ENCODE assay signal across 16 cellular contexts in the genomic region with DNA sequence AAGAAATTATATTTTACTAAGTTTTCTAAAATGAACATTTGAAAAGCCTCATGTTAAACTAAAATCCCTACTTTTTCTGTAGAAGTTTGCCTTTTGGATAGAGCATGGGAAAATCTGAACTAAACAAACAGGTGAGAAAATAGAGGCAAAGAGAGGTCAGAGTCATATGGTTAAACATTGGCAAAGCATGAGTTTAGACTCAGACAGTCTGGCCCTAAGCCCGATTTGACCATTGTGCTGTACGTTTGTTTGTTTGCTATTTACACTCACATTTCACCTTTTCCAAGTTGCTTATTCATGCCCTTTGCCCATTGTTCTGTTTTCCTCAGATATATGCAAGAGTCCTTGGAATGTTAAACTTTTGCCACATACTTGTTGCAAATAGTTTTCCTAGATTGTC.
A peak's percentile ranks its signal among the peaks of the same experiment; 100 is the strongest.
DNase-seq lines count a peak whose midpoint lies in the region; TF ChIP-seq lines count a peak whose summit lies in the region.
"Had no signal": no experiment of that assay in that cellular context is flagged by ENCODE, and none has a peak within 500 bp of the region (broad histone marks: within the 10 kb centered on the region; RNA-seq: fewer than 3 reads in every experiment).

No MANE protein-coding gene starts in this region.

- POLR2A ChIA-PET in HEK293T (lab: Yijun Ruan, JAX), result no interaction called here

- peak overlapping the region; percentile 93 for H3K27ac Mint-ChIP-seq in progenitor cell of endocrine pancreas
- H3K27ac Mint-ChIP-seq in nephron progenitor cell, result no peak overlapping the region
- H3K27ac Mint-ChIP-seq: activated CD8-positive, alpha-beta T cell treated with anti-CD3 and anti-CD28 coated beads for 36 hours; activated T-helper 17 cell treated with anti-CD3 and anti-CD28 coated beads, Interleukin-2, amount 50 U/mL, for 72 hours; B cell; immature natural killer cell had no signal

- TF ChIP-seq CTCF in progenitor cell of endocrine pancreas (IDR thresholded peaks at IDR 0.05; ENCODE audit: unreplicated experiment) (no peak), nephron progenitor cell (IDR thresholded peaks at IDR 0.05) (no peak)

- H3K36me3 Mint-ChIP-seq in progenitor cell of endocrine pancreas (ENCODE audit: insufficient read depth) (peaks cover 7% of the 10 kb centered on the region), nephron progenitor cell (ENCODE audit: low read depth) (no peaks in the 10 kb centered on the region)
- H3K36me3 Mint-ChIP-seq: immature natural killer cell had no signal

- H3K9me3 ChIP-seq in SK-N-MC (ENCODE audit: low read depth, low read length), result no peaks in the 10 kb centered on the region
- H3K9me3 ChIP-seq: thyroid gland had no signal

- peak overlapping the region; percentile 69 for H3K9ac ChIP-seq in SK-N-MC (ENCODE audit: insufficient read length)

- H3K36me3 ChIP-seq in SK-N-MC (ENCODE audit: insufficient read depth, low read length), result no peaks in the 10 kb centered on the region
- H3K36me3 ChIP-seq: thyroid gland had no signal

- peaks cover 27% of the 10 kb centered on the region for H3K4me1 Mint-ChIP-seq in progenitor cell of endocrine pancreas (ENCODE audit: low read depth)
- no peaks in the 10 kb centered on the region for H3K4me1 Mint-ChIP-seq in nephron progenitor cell
- H3K4me1 Mint-ChIP-seq: activated T-helper 17 cell treated with anti-CD3 and anti-CD28 coated beads, Interleukin-2, amount 50 U/mL, for 72 hours; B cell; immature natural killer cell had no signal

- H3K9me3 Mint-ChIP-seq in progenitor cell of endocrine pancreas (ENCODE audit: low read depth) (peaks cover 10% of the 10 kb centered on the region), nephron progenitor cell (no peaks in the 10 kb centered on the region)
- H3K9me3 Mint-ChIP-seq: activated CD8-positive, alpha-beta T cell treated with anti-CD3 and anti-CD28 coated beads for 36 hours; activated T-helper 17 cell treated with anti-CD3 and anti-CD28 coated beads, Interleukin-2, amount 50 U/mL, for 72 hours; immature natural killer cell had no signal

- CTCF ChIA-PET in HEK293T (lab: Yijun Ruan, JAX), result interaction anchor here (1.1 kb wide), 1 partner anchor 490 kb away, joined by 4 read pairs; no protein-coding TSS in a partner anchor

- peak overlapping the region; percentile 31; the same call in 1 of the 2 replicates for H3K4me3 ChIP-seq in SK-N-MC
- H3K4me3 ChIP-seq: thyroid gland had no signal

- H3K27ac ChIP-seq in SK-N-MC, result peak overlapping the region; percentile 79
- H3K27ac ChIP-seq: RWPE1, thyroid gland had no signal

- DNase-seq in HT-29 (ENCODE audit: low spot score), result peak; percentile 20
- DNase-seq in SK-N-MC (ENCODE audit: low read depth, low spot score), result no peak
- peak; percentile 63 for DNase-seq in glomerular endothelial cell (ENCODE audit: extremely low read depth, low read depth, low spot score)
- no peak for DNase-seq in progenitor cell of endocrine pancreas (ENCODE audit: low spot score, unreplicated experiment)
- DNase-seq in nephron progenitor cell, result no peak
- DNase-seq in HEK293T (ENCODE audit: extremely low spot score), result no peak
- DNase-seq in stimulated activated naive CD4-positive, alpha-beta T cell treated with Interleukin-2 at 50 U/mL for 16 hours (lab: John Stamatoyannopoulos, UW), result no peak
- DNase-seq: activated CD8-positive, alpha-beta T cell treated with anti-CD3 and anti-CD28 coated beads for 36 hours; HCEC 1CT; immature natural killer cell; IMR-90; T-helper 1 cell; thyroid gland had no signal

- H3K4me3 Mint-ChIP-seq in progenitor cell of endocrine pancreas (ENCODE audit: low read depth) (no peak overlapping the region), nephron progenitor cell (no peak overlapping the region)
- H3K4me3 Mint-ChIP-seq: activated CD8-positive, alpha-beta T cell treated with anti-CD3 and anti-CD28 coated beads for 36 hours; activated T-helper 17 cell treated with anti-CD3 and anti-CD28 coated beads, Interleukin-2, amount 50 U/mL, for 72 hours; B cell; immature natural killer cell had no signal

- H3K27me3 Mint-ChIP-seq in progenitor cell of endocrine pancreas (no peaks in the 10 kb centered on the region), nephron progenitor cell (ENCODE audit: low read depth, poor library complexity) (peaks cover 3% of the 10 kb centered on the region)

TF ChIP-seq in HEK293T, 16 proteins besides CTCF, POLR2A, EP300 and RAD21:
- no peak for TF ChIP-seq BHLHE40 (IDR thresholded peaks at IDR 0.05; ENCODE audit: borderline replicate concordance)
- no peak for TF ChIP-seq LEF1 (IDR thresholded peaks at IDR 0.05; ENCODE audit: borderline replicate concordance)
- TF ChIP-seq ELF4 (IDR thresholded peaks at IDR 0.05), result no peak
- no peak for TF ChIP-seq ARNT (IDR thresholded peaks at IDR 0.05)
- TF ChIP-seq L3MBTL2 (conservative IDR thresholded peaks at IDR 0.05), result no peak

Comparison
In these comparisons a context has a peak if more than half of its experiments do, and no peak if none do; other contexts are left out.
1. DNase-seq: peak in HT-29 (single experiment) and glomerular endothelial cell (single experiment); none in SK-N-MC (single experiment), progenitor cell of endocrine pancreas (single experiment), nephron progenitor cell (single experiment), HEK293T (single experiment) and stimulated activated naive CD4-positive, alpha-beta T cell treated with Interleukin-2 at 50 U/mL for 16 hours (single experiment).